In genomic region chr1:27098447-27099153, GRCh38 we compare ENCODE assay signal across 9 cellular contexts. TPM values are rescaled to one million over a fixed set of nuclear protein-coding genes. Genes with fewer than 3 reads are reported as not detected.
DNase-seq lines count a peak whose midpoint lies in the region; ATAC-seq, FAIRE-seq and TF ChIP-seq lines count a peak whose summit lies in the region.
"Had no signal": no experiment of that assay in that cellular context is flagged by ENCODE, and none has a peak within 500 bp of the region (broad histone marks: within the 10 kb centered on the region; RNA-seq: fewer than 3 reads in every experiment).

No MANE protein-coding gene starts in this region.

- H3K27ac ChIP-seq in GM23338 (ENCODE audit: low read depth) = 0 out of 2 replicates have a peak overlapping the region, but pooled peaks have one; percentile 55
- H3K27ac ChIP-seq in cardiac muscle cell = peak overlapping the region; percentile 84
- H3K27ac ChIP-seq in rectal smooth muscle tissue (ENCODE audit: low read depth, low read length) = peak overlapping the region; percentile 61

- no peaks in the 10 kb centered on the region for H3K27me3 ChIP-seq in GM23338 (ENCODE audit: insufficient read depth)
- no peaks in the 10 kb centered on the region for H3K27me3 ChIP-seq in cardiac muscle cell
- H3K27me3 ChIP-seq in rectal smooth muscle tissue (ENCODE audit: control insufficient read depth, insufficient read depth, low read length) = no peaks in the 10 kb centered on the region

- no peaks in the 10 kb centered on the region for H3F3A ChIP-seq in GM23338 (replicated peaks; ENCODE audit: low read depth)

- no peak overlapping the region; the same call in none of the 2 replicates for H3K27ac Mint-ChIP-seq in GM23338

- no peaks in the 10 kb centered on the region for H3K9me3 ChIP-seq in cardiac muscle cell (ENCODE audit: low read depth)

- H3K4me1 Mint-ChIP-seq in GM23338 = peaks cover 26% of the 10 kb centered on the region

- FAIRE-seq in GM12891 (lab: Jason Lieb, UNC) = no peak

- H3K4me3 Mint-ChIP-seq in GM23338 = peak overlapping the region; percentile 21; the same call in 1 of the 3 replicates

- in situ Hi-C loops in SK-MEL-5 (cut with HindIII; ENCODE audit: low pct_unique_long_range_greater_than_20kb, low sequenced_read_pairs) = no loop called here

- H3K4me3 ChIP-seq in GM23338 = no peak overlapping the region
- H3K4me3 ChIP-seq in cardiac muscle cell = no peak overlapping the region
- no peak overlapping the region for H3K4me3 ChIP-seq in rectal smooth muscle tissue (ENCODE audit: low read length)

- H3K9me3 Mint-ChIP-seq in GM23338 = no peaks in the 10 kb centered on the region; the same call in 2 of the 3 replicates

- no peaks in the 10 kb centered on the region for H3K36me3 ChIP-seq in GM23338 (ENCODE audit: insufficient read depth)
- H3K36me3 ChIP-seq in cardiac muscle cell = no peaks in the 10 kb centered on the region
- H3K36me3 ChIP-seq in rectal smooth muscle tissue (ENCODE audit: control insufficient read depth, insufficient read depth, low read length) = peaks cover 6% of the 10 kb centered on the region

- no peak for TF ChIP-seq POLR2A in GM12891 (IDR thresholded peaks at IDR 0.05; ENCODE audit: low read depth, low read length)

- no peak overlapping the region for H3K9ac ChIP-seq in rectal smooth muscle tissue (ENCODE audit: low read length)

- H3K4me1 ChIP-seq in GM23338 (ENCODE audit: insufficient read depth) (peaks cover 18% of the 10 kb centered on the region), cardiac muscle cell (ENCODE audit: low read depth) (peaks cover 35% of the 10 kb centered on the region), rectal smooth muscle tissue (ENCODE audit: control insufficient read depth, insufficient read depth, low read length) (peaks cover 13% of the 10 kb centered on the region)

- no peaks in the 10 kb centered on the region for H3K79me2 ChIP-seq in GM23338 (replicated peaks; ENCODE audit: insufficient read depth)

- DNase-seq in GM23338 (ENCODE audit: low spot score) (no peak), SK-MEL-5 (ENCODE audit: low read depth, low spot score) (peak; percentile 61), cardiac muscle cell (ENCODE audit: low read depth in 1 of 2, low spot score in 1 of 2) (no peak), middle frontal gyrus (ENCODE audit: extremely low spot score, low spot score) (no peak), GM12891 (ENCODE audit: insufficient read length, low spot score) (no peak), HT-29 (ENCODE audit: low spot score) (no peak), pons (ENCODE audit: low spot score) (no peak)
- DNase-seq: NCI-H748 treated with DMSO at 0.1 percent for 48 hours had no signal

- no peak for TF ChIP-seq CTCF in GM23338 (conservative IDR thresholded peaks at IDR 0.05; ENCODE audit: low read depth in 2 of 2)
- TF ChIP-seq CTCF in cardiac muscle cell (IDR thresholded peaks at IDR 0.05; ENCODE audit: low read depth, low read length) = no peak

- no peak overlapping the region for H2AFZ ChIP-seq in GM23338

- H3K36me3 Mint-ChIP-seq in GM23338 (ENCODE audit: low read depth) = no peaks in the 10 kb centered on the region

- ATAC-seq in GM23338 = no peak

- no peaks in the 10 kb centered on the region for H3K9me2 ChIP-seq in GM23338 (ENCODE audit: insufficient read depth)

- peak overlapping the region; percentile 60; the same call in 1 of the 2 replicates for H3K4me2 ChIP-seq in GM23338

- no peaks in the 10 kb centered on the region for H4K20me1 ChIP-seq in GM23338 (replicated peaks; ENCODE audit: insufficient read depth)

- peaks cover 10% of the 10 kb centered on the region for H3K27me3 Mint-ChIP-seq in GM23338 (ENCODE audit: insufficient read depth, low read depth, poor library complexity)

TF ChIP-seq in GM23338, 12 proteins besides CTCF, POLR2A, EP300 and RAD21 (continues in another document):
- no peak for TF ChIP-seq CREB1 (CRISPR knock-in tag; IDR thresholded peaks at IDR 0.05; ENCODE audit: low read depth)
- no peak for TF ChIP-seq ZNF114 (CRISPR knock-in tag; IDR thresholded peaks at IDR 0.05)
- no peak for TF ChIP-seq ETS1 (IDR thresholded peaks at IDR 0.05)
- no peak for TF ChIP-seq EZH2 (IDR thresholded peaks at IDR 0.05; ENCODE audit: low read depth, unreplicated experiment)
- TF ChIP-seq EZH2phosphoT487 (IDR thresholded peaks at IDR 0.05; ENCODE audit: unreplicated experiment) = no peak
- TF ChIP-seq POLR2AphosphoS5 (IDR thresholded peaks at IDR 0.05; ENCODE audit: low read depth) = no peak
- TF ChIP-seq JUNB (IDR thresholded peaks at IDR 0.05; ENCODE audit: unreplicated experiment) = no peak

TF ChIP-seq in GM12891, 5 proteins besides CTCF, POLR2A, EP300 and RAD21:
- no peak for TF ChIP-seq TAF1 (IDR thresholded peaks at IDR 0.05; ENCODE audit: low read depth, low read length)
- no peak for TF ChIP-seq SPI1 (IDR thresholded peaks at IDR 0.05; ENCODE audit: low read depth, low read length)
- TF ChIP-seq PAX5 (IDR thresholded peaks at IDR 0.05; ENCODE audit: insufficient read depth, low read length, severe bottlenecking) = no peak
- no peak for TF ChIP-seq POU2F2 (IDR thresholded peaks at IDR 0.05; ENCODE audit: low read depth, low read length)
- TF ChIP-seq POLR2AphosphoS5 (IDR thresholded peaks at IDR 0.05; ENCODE audit: low read depth, low read length) = no peak

RNA-seq across cellular contexts. Expression of gene SLC9A1, which starts 56.3 kb away (rescaled TPM):
- 22.3 and 23.3 TPM in 2 replicates for total RNA-seq in GM23338 (2014; rRNA removed; shearing (Covaris generic))
- 10.4 and 10.5 TPM in 2 replicates for polyA plus RNA-seq in GM23338 (2016; fragmentation: Nextera tagmentation; extraction: Ambion mirVana)
- 1.7 and 2.4 TPM in 2 replicates for total RNA-seq in SK-MEL-5 (2014; rRNA removed; shearing (Covaris generic))
- polyA plus RNA-seq in SK-MEL-5 (2015; cell fraction: cytosol; rRNA removed) = 9.9 and 13.4 TPM in 2 replicates
- polyA plus RNA-seq in SK-MEL-5 (2015; cell fraction: nucleus; rRNA removed) = 6.3 and 13.5 TPM in 2 replicates
- total RNA-seq in cardiac muscle cell = 10.9 and 13.9 TPM in 2 replicates
- polyA plus RNA-seq in cardiac muscle cell = 18.7 and 19.4 TPM in 2 replicates
- polyA plus RNA-seq in GM12891 (2012; ENCODE audit: low read depth, missing spikeins) = 8.9 TPM
- 10.0 and 10.6 TPM in 2 replicates for total RNA-seq in HT-29 (2014; rRNA removed; shearing (Covaris generic))
